Comparison of ENCODE assay signal across 8 cellular contexts in genomic region chr20:3846378-3846739, GRCh38. TPM values are rescaled to one million over a fixed set of nuclear protein-coding genes. Genes with fewer than 3 reads are reported as not detected.
A peak's percentile ranks its signal among the peaks of the same experiment; 100 is the strongest.
DNase-seq lines count a peak whose midpoint lies in the region; ATAC-seq and TF ChIP-seq lines count a peak whose summit lies in the region.

No MANE protein-coding gene starts in this region.

- H3K4me1 ChIP-seq in right lobe of liver: peaks cover 0 to 4% (median 0%) of the 10 kb centered on the region in 4 donors
- H3K4me1 ChIP-seq in tibial artery: peaks cover 0 to 32% (median 18%) of the 10 kb centered on the region in 4 donors

- H3K27me3 ChIP-seq in right lobe of liver: no peaks in the 10 kb centered on the region
- no peaks in the 10 kb centered on the region for H3K27me3 ChIP-seq in tibial artery

- peak overlapping the region; percentile 92 for H3K4me3 Mint-ChIP-seq in activated CD4-positive, alpha-beta T cell treated with anti-CD3 and anti-CD28 coated beads, Interleukin-2, amount 10 ng/mL, durations not matched to agents 24 days and 14 days

- peaks cover 21% of the 10 kb centered on the region for H3K4me1 Mint-ChIP-seq in activated CD4-positive, alpha-beta T cell treated with anti-CD3 and anti-CD28 coated beads, Interleukin-2, amount 10 ng/mL, durations not matched to agents 24 days and 14 days

- peaks cover 9% of the 10 kb centered on the region for H3K36me3 Mint-ChIP-seq in activated CD4-positive, alpha-beta T cell treated with anti-CD3 and anti-CD28 coated beads, Interleukin-2, amount 10 ng/mL, durations not matched to agents 24 days and 14 days (ENCODE audit: low read depth)

- no peaks in the 10 kb centered on the region for H3K9me3 Mint-ChIP-seq in activated CD4-positive, alpha-beta T cell treated with anti-CD3 and anti-CD28 coated beads, Interleukin-2, amount 10 ng/mL, durations not matched to agents 24 days and 14 days

- H3K27me3 Mint-ChIP-seq in activated CD4-positive, alpha-beta T cell treated with anti-CD3 and anti-CD28 coated beads, Interleukin-2, amount 10 ng/mL, durations not matched to agents 24 days and 14 days: no peaks in the 10 kb centered on the region

- TF ChIP-seq CTCF in astrocyte of the cerebellum (IDR thresholded peaks at IDR 0.05; ENCODE audit: low read depth, low read length, missing control alignments): no peak
- no peak for TF ChIP-seq CTCF in right lobe of liver (IDR thresholded peaks at IDR 0.05)
- no peak for TF ChIP-seq CTCF in tibial artery (IDR thresholded peaks at IDR 0.05)

- TF ChIP-seq POLR2A in right lobe of liver (IDR thresholded peaks at IDR 0.05): no peak

- 0% methylated on average over 7 of the region's 22 CpGs for WGBS in right lobe of liver (ENCODE audit: insufficient coverage, low coverage, low lambda C conversion rate, missing lambda C conversion rate)

- no peak for DNase-seq in activated CD4-positive, alpha-beta T cell treated with anti-CD3 and anti-CD28 coated beads, Interleukin-2, amount 10 ng/mL, durations not matched to agents 24 days and 14 days
- no peak for DNase-seq in activated CD4-positive, alpha-beta T cell treated with anti-CD3 and anti-CD28 coated beads, Interleukin-2, amount 50 U/mL, for 1 hour
- DNase-seq in astrocyte of the cerebellum (ENCODE audit: low read depth): peak; percentile 18
- DNase-seq in right lobe of liver: no peak
- DNase-seq in tibial artery: no peak
- no peak for DNase-seq in COLO668 (lab: John Stamatoyannopoulos, UW; ENCODE audit: unreplicated experiment)
- DNase-seq in activated effector memory CD4-positive, alpha-beta T cell treated with anti-CD3 and anti-CD28 coated beads, Interleukin-2, amount 50 U/mL, for 16 hours: no peak
- no peak for DNase-seq in NCI-H2171 (lab: John Stamatoyannopoulos, UW)

- peak overlapping the region; percentile 90 for H3K27ac Mint-ChIP-seq in activated CD4-positive, alpha-beta T cell treated with anti-CD3 and anti-CD28 coated beads, Interleukin-2, amount 10 ng/mL, durations not matched to agents 24 days and 14 days

- intact Hi-C loops in activated CD4-positive, alpha-beta T cell treated with anti-CD3 and anti-CD28 coated beads, Interleukin-2, amount 10 ng/mL, durations not matched to agents 24 days and 14 days (cut with micrococcal nuclease): loop anchor here (1.0 to 2.0 kb wide), 2 partner anchors 26 to 50 kb away; partner anchors contain the start of genes AP5S1 and CDC25B
- intact Hi-C loops in right lobe of liver (cut with DNase I) (no loop called here), tibial artery (cut with DNase I; ENCODE audit: low total_unique reads) (loop anchor here (10.0 kb wide), 1 partner anchor 172 kb away; no protein-coding TSS in a partner anchor)

- H3K9me3 ChIP-seq in right lobe of liver: no peaks in the 10 kb centered on the region
- no peaks in the 10 kb centered on the region for H3K9me3 ChIP-seq in tibial artery

- H3K27ac ChIP-seq in right lobe of liver (peak overlapping the region; percentile 90 to 94 (median 93)), tibial artery (peak overlapping the region; percentile 95)

- in situ Hi-C loops in astrocyte of the cerebellum (cut with HindIII; ENCODE audit: low sequenced_read_pairs): no loop called here

- H3K36me3 ChIP-seq in right lobe of liver (no peaks in the 10 kb centered on the region), tibial artery (no peaks in the 10 kb centered on the region)

- ATAC-seq in right lobe of liver: no peak

- H3K4me3 ChIP-seq in astrocyte of the cerebellum (ENCODE audit: low read depth, low read length) (peak overlapping the region; percentile 92), right lobe of liver (peak overlapping the region; percentile 70 to 100 (median 81)), tibial artery (peak overlapping the region; percentile 77 to 82)

RNA-seq across cellular contexts. Expression of gene MAVS, which starts 0.3 kb away (rescaled TPM):
- 39.3 and 40.2 TPM in 2 replicates for total RNA-seq in activated CD4-positive, alpha-beta T cell treated with anti-CD3 and anti-CD28 coated beads, Interleukin-2, amount 10 ng/mL, durations not matched to agents 24 days and 14 days
- total RNA-seq in right lobe of liver: 10 to 100 TPM; 10.1 to 20.4 (median 17.0) TPM

RNA-seq across cellular contexts. Expression of gene AP5S1, which starts 26.0 kb away (rescaled TPM):
- 13.0 and 13.5 TPM in 2 replicates for total RNA-seq in activated CD4-positive, alpha-beta T cell treated with anti-CD3 and anti-CD28 coated beads, Interleukin-2, amount 10 ng/mL, durations not matched to agents 24 days and 14 days
- 10 to 100 TPM in 3 of 6 experiments, 1 to 10 TPM in 3; 7.7 to 16.1 (median 9.5) TPM for total RNA-seq in right lobe of liver

RNA-seq across cellular contexts. Expression of gene PANK2, which starts 42.8 kb away (rescaled TPM):
- total RNA-seq in activated CD4-positive, alpha-beta T cell treated with anti-CD3 and anti-CD28 coated beads, Interleukin-2, amount 10 ng/mL, durations not matched to agents 24 days and 14 days: 45.4 and 52.2 TPM in 2 replicates
- total RNA-seq in right lobe of liver: 10 to 100 TPM; 13.0 to 17.8 (median 13.8) TPM

RNA-seq across cellular contexts. Expression of gene CDC25B, which starts 50.2 kb away (rescaled TPM):
- total RNA-seq in activated CD4-positive, alpha-beta T cell treated with anti-CD3 and anti-CD28 coated beads, Interleukin-2, amount 10 ng/mL, durations not matched to agents 24 days and 14 days: 70.7 and 75.5 TPM in 2 replicates
- 10 to 100 TPM; 10.9 to 28.7 (median 16.5) TPM for total RNA-seq in right lobe of liver

RNA-seq across cellular contexts. Expression of gene CENPB, which starts 59.8 kb away (rescaled TPM):
- total RNA-seq in activated CD4-positive, alpha-beta T cell treated with anti-CD3 and anti-CD28 coated beads, Interleukin-2, amount 10 ng/mL, durations not matched to agents 24 days and 14 days: 72.8 and 74.4 TPM in 2 replicates
- 10 to 100 TPM; 27.8 to 43.1 (median 31.6) TPM for total RNA-seq in right lobe of liver

Comparison
In these comparisons a context has a peak if more than half of its experiments do, and no peak if none do; other contexts are left out.
1. intact Hi-C loops: an anchor here in activated CD4-positive, alpha-beta T cell treated with anti-CD3 and anti-CD28 coated beads, Interleukin-2, amount 10 ng/mL, durations not matched to agents 24 days and 14 days (1.0 to 2.0 kb wide) and tibial artery (10.0 kb wide); none called in right lobe of liver.